Comparison of ENCODE assay signal across 8 cellular contexts in the genomic region with DNA sequence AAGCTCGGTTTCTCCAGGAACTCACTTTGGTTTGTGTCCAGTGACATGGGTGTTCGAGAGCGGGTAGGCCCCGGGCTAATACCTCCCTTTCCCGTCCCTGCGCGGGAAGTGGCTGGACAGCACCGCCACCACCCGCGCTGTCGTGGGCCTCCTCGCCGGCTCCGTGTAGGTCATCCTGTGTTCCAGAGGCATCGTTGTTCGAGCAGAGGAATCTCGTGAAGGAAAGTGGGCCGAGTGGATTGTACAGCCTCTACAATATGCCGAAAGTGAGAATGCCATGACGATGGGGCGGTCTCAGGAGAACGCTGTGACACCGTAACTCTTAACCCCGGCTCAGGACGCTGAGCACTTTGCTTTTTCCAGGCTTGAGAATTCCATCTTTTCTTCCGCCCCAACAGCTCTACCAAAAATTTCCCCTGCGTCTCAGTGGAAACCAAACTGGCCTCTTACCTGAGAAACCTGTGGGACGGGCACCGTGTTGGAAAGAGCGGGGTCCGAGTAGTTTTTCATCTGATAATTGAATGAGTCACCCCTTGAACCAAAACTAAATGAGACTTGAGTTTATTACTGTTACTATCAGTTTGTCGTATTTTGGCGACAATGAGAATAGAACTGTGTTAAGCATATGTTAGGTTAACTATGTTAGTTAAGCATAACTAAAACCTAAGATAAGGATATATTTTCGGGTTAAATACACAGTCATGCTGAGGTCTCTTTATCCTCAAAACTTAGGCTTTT. TPM values are rescaled to one million over a fixed set of nuclear protein-coding genes. Genes with fewer than 3 reads are reported as not detected.
DNase-seq lines count a peak whose midpoint lies in the region; ATAC-seq lines count a peak whose summit lies in the region.

No MANE protein-coding gene starts in this region.

- CTCF ChIA-PET in CD8-positive, alpha-beta memory T cell (lab: Charles Lee) = interaction anchor here (0.8 to 1.5 kb wide), 11 partner anchors 8 to 1001 kb away, joined by 3 to 8 read pairs (median 5); partner anchors contain the start of genes PALS1, PIGH and RDH11

- H3K9me3 ChIP-seq in CD8-positive, alpha-beta memory T cell (ENCODE audit: low read length) = no peaks in the 10 kb centered on the region
- H3K9me3 ChIP-seq in muscle layer of duodenum (ENCODE audit: control insufficient read depth in 1 of 2, low read length in 2 of 2) = no peaks in the 10 kb centered on the region

- H3K4me3 Mint-ChIP-seq in CD8-positive, alpha-beta memory T cell = peak overlapping the region; percentile 93 to 100 (median 98)
- H3K4me3 Mint-ChIP-seq in dendritic cell treated with granulocyte-macrophage colony-stimulating factor and Interleukin-4, amounts not matched to agents 40 ng/mL and 50 ng/mL, for 4 days = peak overlapping the region; percentile 95

- H3K9me3 Mint-ChIP-seq in CD8-positive, alpha-beta memory T cell = peaks cover 0 to 1% (median 0%) of the 10 kb centered on the region in 5 donors
- no peaks in the 10 kb centered on the region for H3K9me3 Mint-ChIP-seq in dendritic cell treated with granulocyte-macrophage colony-stimulating factor and Interleukin-4, amounts not matched to agents 40 ng/mL and 50 ng/mL, for 4 days

- H3K36me3 ChIP-seq in CD8-positive, alpha-beta memory T cell (ENCODE audit: insufficient read depth, low read length) = peaks cover 6% of the 10 kb centered on the region
- H3K36me3 ChIP-seq in muscle layer of duodenum (ENCODE audit: control insufficient read depth in 1 of 2, insufficient read depth in 2 of 2, low read length in 2 of 2) = peaks cover 13 to 18% of the 10 kb centered on the region in 2 donors

- peak overlapping the region; percentile 56 for H3K4me3 ChIP-seq in CD8-positive, alpha-beta memory T cell (ENCODE audit: low read length)
- peak overlapping the region; percentile 94 to 96 for H3K4me3 ChIP-seq in muscle layer of duodenum (ENCODE audit: low read depth in 1 of 2, low read length in 2 of 2)

- POLR2A ChIA-PET in CD8-positive, alpha-beta memory T cell (lab: Charles Lee) = interaction anchor here (1.0 to 1.3 kb wide), 4 partner anchors 119 to 240 kb away, joined by 3 to 7 read pairs (median 4); partner anchors contain the start of genes PALS1, PIGH and TMEM229B

- peaks cover 0 to 45% (median 5%) of the 10 kb centered on the region in 3 donors for H3K36me3 Mint-ChIP-seq in CD8-positive, alpha-beta memory T cell
- H3K36me3 Mint-ChIP-seq in dendritic cell treated with granulocyte-macrophage colony-stimulating factor and Interleukin-4, amounts not matched to agents 40 ng/mL and 50 ng/mL, for 4 days (ENCODE audit: low read depth) = peaks cover 37% of the 10 kb centered on the region

- H3K27me3 Mint-ChIP-seq in CD8-positive, alpha-beta memory T cell = peaks cover 0 to 3% of the 10 kb centered on the region in 2 donors
- H3K27me3 Mint-ChIP-seq in dendritic cell treated with granulocyte-macrophage colony-stimulating factor and Interleukin-4, amounts not matched to agents 40 ng/mL and 50 ng/mL, for 4 days = no peaks in the 10 kb centered on the region

- peaks cover 58 to 95% (median 92%) of the 10 kb centered on the region in 3 donors for H3K4me1 Mint-ChIP-seq in CD8-positive, alpha-beta memory T cell
- peaks cover 56% of the 10 kb centered on the region for H3K4me1 Mint-ChIP-seq in dendritic cell treated with granulocyte-macrophage colony-stimulating factor and Interleukin-4, amounts not matched to agents 40 ng/mL and 50 ng/mL, for 4 days (ENCODE audit: low read depth)

- peak overlapping the region; percentile 95 to 100 (median 98) for H3K27ac Mint-ChIP-seq in CD8-positive, alpha-beta memory T cell
- peak overlapping the region; percentile 92 for H3K27ac Mint-ChIP-seq in dendritic cell treated with granulocyte-macrophage colony-stimulating factor and Interleukin-4, amounts not matched to agents 40 ng/mL and 50 ng/mL, for 4 days

- intact Hi-C loops in dendritic cell treated with granulocyte-macrophage colony-stimulating factor and Interleukin-4, amounts not matched to agents 40 ng/mL and 50 ng/mL, for 4 days (cut with micrococcal nuclease) = no loop called here

- peak overlapping the region; percentile 92 for H3K27ac ChIP-seq in CD8-positive, alpha-beta memory T cell (ENCODE audit: low read depth, low read length)
- peak overlapping the region; percentile 99 for H3K27ac ChIP-seq in muscle layer of duodenum (ENCODE audit: low read length)

- DNase-seq in CD8-positive, alpha-beta memory T cell = no peak
- DNase-seq in NCI-H2171 treated with DMSO at 0.1 percent for 48 hours (lab: John Stamatoyannopoulos, UW) = peak; percentile 53
- no peak for DNase-seq in globus pallidus (ENCODE audit: low spot score)
- no peak for DNase-seq in effector CD8-positive, alpha-beta T cell (lab: John Stamatoyannopoulos, UW)
- DNase-seq in COLO668 (lab: John Stamatoyannopoulos, UW; ENCODE audit: unreplicated experiment) = no peak

- ATAC-seq in GM21825 (IDR thresholded peaks at IDR 0.05; ENCODE audit: unreplicated experiment) = peak; percentile 25

- peaks cover 27% of the 10 kb centered on the region for H3K4me1 ChIP-seq in CD8-positive, alpha-beta memory T cell (ENCODE audit: insufficient read depth, low read length)
- H3K4me1 ChIP-seq in muscle layer of duodenum (ENCODE audit: control insufficient read depth in 1 of 2, insufficient read depth in 2 of 2, low read length in 2 of 2) = peaks cover 14 to 52% of the 10 kb centered on the region in 2 donors

- no peaks in the 10 kb centered on the region for H3K27me3 ChIP-seq in CD8-positive, alpha-beta memory T cell (ENCODE audit: insufficient read depth, low read length, poor library complexity, severe bottlenecking)
- no peaks in the 10 kb centered on the region for H3K27me3 ChIP-seq in muscle layer of duodenum (ENCODE audit: low read depth, low read length)

RNA-seq across cellular contexts. Expression of gene EIF2S1, which starts 0.5 kb away (rescaled TPM):
- 100 to 1,000 TPM; 329 to 338 TPM for total RNA-seq in CD8-positive, alpha-beta memory T cell
- 145 TPM for polyA plus RNA-seq in CD8-positive, alpha-beta memory T cell

RNA-seq across cellular contexts. Expression of gene ATP6V1D, which starts 1.0 kb away (rescaled TPM):
- 10 to 100 TPM; 34.4 to 35.4 TPM for total RNA-seq in CD8-positive, alpha-beta memory T cell
- polyA plus RNA-seq in CD8-positive, alpha-beta memory T cell = 49.9 TPM

RNA-seq across cellular contexts. Expression of gene PLEK2, which starts 51.3 kb away (rescaled TPM):
- total RNA-seq in CD8-positive, alpha-beta memory T cell = 1 to 10 TPM in 1 of 2 experiments, under 1 TPM in 1; 0.81 to 1.2 TPM
- 0.58 TPM for polyA plus RNA-seq in CD8-positive, alpha-beta memory T cell
